Comparison of ENCODE assay signal across 8 cellular contexts in the genomic region with DNA sequence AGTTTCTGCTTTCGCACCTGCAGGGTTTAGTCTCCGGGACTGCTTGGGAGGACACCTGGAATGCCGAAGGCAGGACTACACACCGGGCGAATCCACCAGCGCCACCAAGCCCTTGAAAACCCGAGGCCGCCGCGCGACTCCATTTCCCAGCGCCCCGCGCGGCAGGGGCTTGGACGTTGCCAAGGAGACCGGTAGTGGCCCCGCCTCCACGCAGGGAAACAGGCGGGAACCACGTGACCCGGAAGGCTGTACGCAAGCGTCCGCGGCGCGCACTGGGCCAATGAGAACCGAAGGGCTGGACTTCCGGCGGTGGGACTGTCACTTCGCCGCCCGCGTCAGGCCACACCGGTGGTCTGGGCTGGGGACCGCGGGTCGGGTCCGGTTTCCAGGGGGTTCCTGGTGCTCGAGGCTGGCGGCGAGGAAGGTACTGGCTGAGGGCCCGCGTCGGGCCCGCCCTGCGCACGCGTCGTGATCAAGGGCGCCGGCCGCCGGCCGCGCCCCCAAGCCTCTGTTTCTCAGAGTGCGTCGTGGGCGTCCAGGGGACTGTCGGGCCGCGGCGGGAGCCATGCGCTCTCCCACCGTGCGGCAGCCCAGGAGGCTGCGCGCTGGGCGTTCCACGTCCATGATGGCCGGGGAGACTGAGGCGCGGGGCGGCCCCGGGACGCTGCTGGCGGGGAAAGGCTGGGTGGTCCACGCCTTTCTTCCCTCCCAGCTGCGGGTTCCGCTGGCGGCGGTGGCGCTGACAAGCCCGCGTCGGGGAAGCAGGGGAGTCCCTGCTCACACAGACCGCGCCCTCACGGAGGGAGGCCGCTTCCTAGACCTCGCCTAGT. TPM values are rescaled to one million over a fixed set of nuclear protein-coding genes. Genes with fewer than 3 reads are reported as not detected.
A peak's percentile ranks its signal among the peaks of the same experiment; 100 is the strongest.
DNase-seq lines count a peak whose midpoint lies in the region; ATAC-seq and TF ChIP-seq lines count a peak whose summit lies in the region.

A gene (plus strand): TSS at position 321 of the 830 bp plus-strand sequence. CDS start 2,106 bp downstream, outside the sequence.

- in situ Hi-C loops in mammary epithelial cell (cut with MboI; ENCODE audit: low sequenced_read_pairs in 2 of 2): no loop called here

- WGBS in mammary epithelial cell (ENCODE audit: low coverage, missing lambda C conversion rate): under 1% methylated on average over 29 of the region's 92 CpGs

- TF ChIP-seq CTCF in AG04449 (IDR thresholded peaks at IDR 0.05; ENCODE audit: insufficient read depth, low read length, missing control alignments): no peak
- no peak for TF ChIP-seq CTCF in WERI-Rb-1 (IDR thresholded peaks at IDR 0.05; ENCODE audit: low read depth, low read length)
- TF ChIP-seq CTCF in mammary epithelial cell (conservative IDR thresholded peaks at IDR 0.05 in 1 of 2, IDR thresholded peaks at IDR 0.05 in 1 of 2; ENCODE audit: extremely low read depth in 1 of 2, insufficient read depth in 1 of 2, low read depth in 1 of 2, low read length in 2 of 2): peak in 1 of 2 donors; percentile 20

- peaks cover 15% of the 10 kb centered on the region for H3K4me1 ChIP-seq in mammary epithelial cell (ENCODE audit: insufficient read depth, low read length)

- intact Hi-C loops in mammary epithelial cell (cut with micrococcal nuclease): loop anchor here (1.0 to 2.0 kb wide), 5 partner anchors 52 to 284 kb away; a partner anchor contains a TSS

- H3K27ac ChIP-seq in WERI-Rb-1: peak within 1 kb of the TSS; percentile 72
- H3K27ac ChIP-seq in mammary epithelial cell (ENCODE audit: insufficient read depth, low read depth, low read length): peak within 1 kb of the TSS; percentile 66

- H3K9ac ChIP-seq in mammary epithelial cell (ENCODE audit: insufficient read depth, low read length): peak within 1 kb of the TSS; percentile 60

- ATAC-seq in GM18873 (IDR thresholded peaks at IDR 0.05; ENCODE audit: low FRiP score, unreplicated experiment): peak; percentile 83
- ATAC-seq in HG03139 (IDR thresholded peaks at IDR 0.05; ENCODE audit: unreplicated experiment): peak; percentile 86

- no peaks in the 10 kb centered on the region for H3K9me3 ChIP-seq in WERI-Rb-1 (ENCODE audit: severe bottlenecking)
- H3K9me3 ChIP-seq in mammary epithelial cell (replicated peaks; ENCODE audit: insufficient read depth, low read length): no peaks in the 10 kb centered on the region

- DNase-seq in AG04449 (ENCODE audit: low read depth, low spot score) (peak; percentile 71), NCI-H2227 (lab: John Stamatoyannopoulos, UW; ENCODE audit: unreplicated experiment) (peak; percentile 100), WERI-Rb-1 (peak; percentile 97), mammary epithelial cell (peak; percentile 96), iPS-NIHi11 (ENCODE audit: low spot score) (peak; percentile 99), smooth muscle cell of the brain vasculature (ENCODE audit: low read depth, low spot score) (peak; percentile 89)

- BruUV-seq in mammary epithelial cell (replicated peaks; lab: Mats Ljungman, UMichigan): TSS peak; percentile 48

- H3K4me2 ChIP-seq in mammary epithelial cell (ENCODE audit: insufficient read depth, low read depth, low read length): peak within 1 kb of the TSS; percentile 92

- no peaks in the 10 kb centered on the region for H4K20me1 ChIP-seq in mammary epithelial cell (ENCODE audit: insufficient read depth, low read length)

- CTCF ChIA-PET in AG04449 (lab: Yijun Ruan, JAX): interaction anchor here (1.4 kb wide), 1 partner anchor 47 kb away, joined by 3 read pairs; no protein-coding TSS in a partner anchor
- CTCF ChIA-PET in mammary epithelial cell (lab: Charles Lee; ENCODE audit: low non-redundant PET): no interaction called here

- peak within 1 kb of the TSS; percentile 80 for H3K4me3 ChIP-seq in AG04449 (ENCODE audit: low read depth, low read length)
- H3K4me3 ChIP-seq in WERI-Rb-1 (ENCODE audit: low read depth, low read length): peak within 1 kb of the TSS; percentile 88
- H3K4me3 ChIP-seq in mammary epithelial cell (replicated peaks in 1 of 3; ENCODE audit: insufficient read depth in 1 of 3, low read depth in 2 of 3, low read length in 3 of 3): peak within 1 kb of the TSS; percentile 70 to 96 (median 79)

- H3K36me3 ChIP-seq in WERI-Rb-1 (peaks cover 14% of the 10 kb centered on the region), mammary epithelial cell (ENCODE audit: insufficient read depth, low read length) (no peaks in the 10 kb centered on the region)

- POLR2A ChIA-PET in AG04449 (lab: Yijun Ruan, JAX): interaction anchor here (1.7 kb wide), 1 partner anchor 9 kb away, joined by 3 read pairs; a partner anchor contains a TSS

- dilution Hi-C loops in mammary epithelial cell (cut with HindIII; ENCODE audit: low sequenced_read_pairs): no loop called here

- peaks cover 32% of the 10 kb centered on the region for H3K79me2 ChIP-seq in mammary epithelial cell (ENCODE audit: insufficient read depth, low read length)

- no peaks in the 10 kb centered on the region for H3K27me3 ChIP-seq in WERI-Rb-1 (ENCODE audit: insufficient read depth, low read depth, severe bottlenecking)
- H3K27me3 ChIP-seq in mammary epithelial cell (ENCODE audit: insufficient read depth, low read length): no peaks in the 10 kb centered on the region

- peak within 1 kb of the TSS; percentile 98 for H2AFZ ChIP-seq in mammary epithelial cell (ENCODE audit: low read depth, low read length)

RNA-seq across cellular contexts. Expression of the gene that starts here (rescaled TPM):
- 10 to 100 TPM; 12.7 to 28.7 TPM for total RNA-seq in mammary epithelial cell
- polyA plus RNA-seq in mammary epithelial cell: 8.4 TPM
- polyA minus RNA-seq in mammary epithelial cell: 7.2 TPM

Comparison
In these comparisons a context has a peak if more than half of its experiments do, and no peak if none do; other contexts are left out.
1. Peak in every context shown above with its lines: DNase-seq, ATAC-seq, H3K4me3 ChIP-seq and H3K27ac ChIP-seq.